Comparison of ENCODE assay signal across 15 cellular contexts in genomic region chr1:31846484-31846883, GRCh38.
"Had no signal": no experiment of that assay in that cellular context is flagged by ENCODE, and none has a peak within 500 bp of the region (broad histone marks: within the 10 kb centered on the region; RNA-seq: fewer than 3 reads in every experiment).

No MANE protein-coding gene starts in this region.

- ATAC-seq: activated CD4-positive, CD25-positive, alpha-beta regulatory T cell treated with anti-CD3 and anti-CD28 coated beads, Interleukin-2, amount 50 U/mL, for 24 hours; stimulated activated memory B cell treated with anti-CD40 and anti-IgM and Interleukin-4, amounts not matched to agents 10 μg/mL and 1 μg/mL and 100 μg/mL, for 72 hours had no signal

- H3K4me3 Mint-ChIP-seq: nephron; stimulated activated memory B cell treated with anti-CD40 and anti-IgM and Interleukin-4, amounts not matched to agents 10 μg/mL and 1 μg/mL and 100 μg/mL, for 72 hours had no signal

- H3K36me3 Mint-ChIP-seq: stimulated activated memory B cell treated with anti-CD40 and anti-IgM and Interleukin-4, amounts not matched to agents 10 μg/mL and 1 μg/mL and 100 μg/mL, for 72 hours had no signal

- DNase-seq: activated CD4-positive, alpha-beta T cell treated with anti-CD3 and anti-CD28 coated beads, Interleukin-2, amount 50 U/mL, for 4 hours; activated naive CD4-positive, alpha-beta T cell treated with anti-CD3 and anti-CD28 coated beads, Interleukin-2, amount 50 U/mL, for 16 hours; activated T-cell treated with anti-CD3 and anti-CD28 coated beads for 4 hours; amniotic stem cell; left cardiac atrium; nucleus accumbens; posterior cingulate gyrus; stimulated activated CD4-positive, alpha-beta T cell treated with anti-CD3 and anti-CD28 coated beads, Interleukin-4, amount 100 ng/mL, for 24 hours; T1000; upper lobe of left lung had no signal

- H3K9me3 ChIP-seq: sigmoid colon, thoracic aorta, upper lobe of left lung had no signal

- H3K36me3 ChIP-seq: sigmoid colon, thoracic aorta, upper lobe of left lung had no signal

- H3K27me3 Mint-ChIP-seq: stimulated activated memory B cell treated with anti-CD40 and anti-IgM and Interleukin-4, amounts not matched to agents 10 μg/mL and 1 μg/mL and 100 μg/mL, for 72 hours had no signal

- H3K27ac Mint-ChIP-seq: nephron had no signal

- H3K9me3 Mint-ChIP-seq: nephron; stimulated activated memory B cell treated with anti-CD40 and anti-IgM and Interleukin-4, amounts not matched to agents 10 μg/mL and 1 μg/mL and 100 μg/mL, for 72 hours had no signal

- H3K27ac ChIP-seq: sigmoid colon, thoracic aorta, upper lobe of left lung had no signal
